Comparison of ENCODE assay signal across 8 cellular contexts in the genomic region with DNA sequence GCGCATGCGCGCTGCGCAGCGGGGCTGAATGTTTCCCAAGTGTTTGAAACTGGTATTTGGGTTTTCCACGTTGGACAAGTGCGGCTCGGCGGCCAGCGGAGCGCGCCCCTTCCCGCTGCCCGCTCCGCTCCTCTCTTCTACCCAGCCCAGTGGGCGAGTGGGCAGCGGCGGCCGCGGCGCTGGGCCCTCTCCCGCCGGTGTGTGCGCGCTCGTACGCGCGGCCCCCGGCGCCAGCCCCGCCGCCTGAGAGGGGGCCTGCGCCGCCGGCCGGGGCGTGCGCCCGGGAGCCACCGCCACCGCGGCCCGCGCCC. TPM values are rescaled to one million over a fixed set of nuclear protein-coding genes. Genes with fewer than 3 reads are reported as not detected.
DNase-seq lines count a peak whose midpoint lies in the region; ATAC-seq, FAIRE-seq and TF ChIP-seq lines count a peak whose summit lies in the region.

A gene with protein sequence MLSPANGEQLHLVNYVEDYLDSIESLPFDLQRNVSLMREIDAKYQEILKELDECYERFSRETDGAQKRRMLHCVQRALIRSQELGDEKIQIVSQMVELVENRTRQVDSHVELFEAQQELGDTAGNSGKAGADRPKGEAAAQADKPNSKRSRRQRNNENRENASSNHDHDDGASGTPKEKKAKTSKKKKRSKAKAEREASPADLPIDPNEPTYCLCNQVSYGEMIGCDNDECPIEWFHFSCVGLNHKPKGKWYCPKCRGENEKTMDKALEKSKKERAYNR (plus strand): TSS at position 59 of the 311 bp plus-strand sequence. CDS start 450 bp downstream, outside the sequence.

- no peak for TF ChIP-seq CTCF in GM12878 (IDR thresholded peaks at IDR 0.05 in 2 of 3, conservative IDR thresholded peaks at IDR 0.05 in 1 of 3; ENCODE audit: control insufficient read depth in 2 of 3, extremely low read depth in 1 of 3, insufficient read depth in 1 of 3, low read depth in 3 of 3, low read length in 3 of 3)
- TF ChIP-seq CTCF in upper lobe of left lung (IDR thresholded peaks at IDR 0.05) = no peak

- H3K27ac Mint-ChIP-seq in activated naive CD4-positive, alpha-beta T cell treated with anti-CD3 and anti-CD28 coated beads, Interleukin-2, amount 50 U/mL, for 24 hours = peak within 1 kb of the TSS; percentile 98

- no TSS peak for BruUV-seq in GM12878 (replicated peaks; lab: Mats Ljungman, UMichigan)

- H3K9me3 Mint-ChIP-seq in activated naive CD4-positive, alpha-beta T cell treated with anti-CD3 and anti-CD28 coated beads, Interleukin-2, amount 50 U/mL, for 24 hours = no peaks in the 10 kb centered on the region

- no peak for DNase-seq in activated naive CD4-positive, alpha-beta T cell treated with anti-CD3 and anti-CD28 coated beads, Interleukin-2, amount 50 U/mL, for 16 hours
- DNase-seq in GM12878 (ENCODE audit: low read depth, low spot score) = no peak
- no peak for DNase-seq in lung microvascular endothelial cell (ENCODE audit: low read depth in 2 of 2)
- no peak for DNase-seq in upper lobe of left lung
- DNase-seq in NK-92 (lab: John Stamatoyannopoulos, UW; ENCODE audit: unreplicated experiment) = no peak

- FAIRE-seq in GM12878 (lab: Jason Lieb, UNC) = no peak

- H3K27me3 ChIP-seq in GM12878 (replicated peaks in 1 of 2; ENCODE audit: control insufficient read depth in 2 of 2, insufficient read depth in 2 of 2, low read length in 1 of 2) (no peaks in the 10 kb centered on the region), upper lobe of left lung (no peaks in the 10 kb centered on the region)

- intact Hi-C loops in GM12878 (cut with micrococcal nuclease; ENCODE audit: unreplicated experiment) = loop anchor here (2.0 to 10.0 kb wide), 5 partner anchors 121 to 589 kb away; a partner anchor contains a TSS

- H3K4me3 Mint-ChIP-seq in activated naive CD4-positive, alpha-beta T cell treated with anti-CD3 and anti-CD28 coated beads, Interleukin-2, amount 50 U/mL, for 24 hours = peak within 1 kb of the TSS; percentile 100

- H3K9ac ChIP-seq in GM12878 (ENCODE audit: control insufficient read depth, insufficient read depth, low read length) = peak within 1 kb of the TSS; percentile 95

- RAD21 ChIA-PET in GM12878 (lab: Charles Lee; ENCODE audit: unreplicated experiment) = no interaction called here

- H3K36me3 ChIP-seq in GM12878 (ENCODE audit: control insufficient read depth in 2 of 2, insufficient read depth in 2 of 2, low read length in 1 of 2) (no peaks in the 10 kb centered on the region), upper lobe of left lung (no peaks in the 10 kb centered on the region)

- no peak for TF ChIP-seq EP300 in GM12878 (IDR thresholded peaks at IDR 0.05; ENCODE audit: borderline replicate concordance in 1 of 2, control insufficient read depth in 1 of 2, low read depth in 2 of 2, low read length in 2 of 2)
- no peak for TF ChIP-seq EP300 in upper lobe of left lung (IDR thresholded peaks at IDR 0.05)

- peaks cover 29% of the 10 kb centered on the region for H3K4me1 Mint-ChIP-seq in activated naive CD4-positive, alpha-beta T cell treated with anti-CD3 and anti-CD28 coated beads, Interleukin-2, amount 50 U/mL, for 24 hours

- H3K27me3 Mint-ChIP-seq in activated naive CD4-positive, alpha-beta T cell treated with anti-CD3 and anti-CD28 coated beads, Interleukin-2, amount 50 U/mL, for 24 hours = no peaks in the 10 kb centered on the region

- H3K4me1 ChIP-seq in GM12878 (ENCODE audit: control insufficient read depth, insufficient read depth, low read length) (peaks cover 5% of the 10 kb centered on the region), upper lobe of left lung (peaks cover 21 to 30% (median 28%) of the 10 kb centered on the region in 4 donors)

- CTCF ChIA-PET in GM12878 (lab: Yijun Ruan, JAX) = no interaction called here

- H3K27ac ChIP-seq in GM12878 (ENCODE audit: control insufficient read depth, insufficient read depth) = peak within 1 kb of the TSS; percentile 91
- H3K27ac ChIP-seq in upper lobe of left lung = peak within 1 kb of the TSS; percentile 98 to 100 (median 99)

- H2AFZ ChIP-seq in GM12878 (ENCODE audit: control insufficient read depth, low read depth, low read length) = peak within 1 kb of the TSS; percentile 88

- ATAC-seq in GM12878 (no peak), upper lobe of left lung (ENCODE audit: low FRiP score in 2 of 2) (no peak), GM19467 (IDR thresholded peaks at IDR 0.05; ENCODE audit: unreplicated experiment) (no peak)
- ATAC-seq in activated CD4-positive, CD25-positive, alpha-beta regulatory T cell treated with anti-CD3 and anti-CD28 coated beads, Interleukin-2, amount 50 U/mL, for 24 hours = no peak

- in situ Hi-C loops in GM12878 (cut with MboI) = no loop called here

- H3K4me3 ChIP-seq in GM12878 = peak within 1 kb of the TSS; percentile 95
- H3K4me3 ChIP-seq in upper lobe of left lung = peak within 1 kb of the TSS; percentile 76 to 94 (median 82)

- no peaks in the 10 kb centered on the region for H3K36me3 Mint-ChIP-seq in activated naive CD4-positive, alpha-beta T cell treated with anti-CD3 and anti-CD28 coated beads, Interleukin-2, amount 50 U/mL, for 24 hours

- POLR2A ChIA-PET in GM12878 (lab: Charles Lee) = interaction anchor here (0.6 kb wide), 1 partner anchor 28 kb away, joined by 3 read pairs; no protein-coding TSS in a partner anchor

- H3K4me2 ChIP-seq in GM12878 (ENCODE audit: control insufficient read depth, insufficient read depth) = peak within 1 kb of the TSS; percentile 94

- H4K20me1 ChIP-seq in GM12878 (ENCODE audit: control insufficient read depth, insufficient read depth) = no peaks in the 10 kb centered on the region; the same call in 1 of the 2 replicates

- H3K9me3 ChIP-seq in GM12878 (replicated peaks; ENCODE audit: control insufficient read depth, insufficient read depth, low read length) (no peaks in the 10 kb centered on the region), upper lobe of left lung (no peaks in the 10 kb centered on the region)

- WGBS in GM12878 (ENCODE audit: insufficient coverage, insufficient replicate concordance, low lambda C conversion rate, missing lambda C conversion rate) = 0% methylated on average over 18 of the region's 45 CpGs
- 0% methylated on average over 14 of the region's 45 CpGs; no CpG with 5 or more reads in 1 of the 2 donors for WGBS in upper lobe of left lung, 2 donors

- H3K79me2 ChIP-seq in GM12878 (ENCODE audit: control insufficient read depth, insufficient read depth, low read length) = peaks cover 41% of the 10 kb centered on the region

- SMC1A ChIA-PET in GM12878 (lab: Charles Lee; ENCODE audit: uncharacterized antibody, unreplicated experiment) = interaction anchor here (1.0 kb wide), 1 partner anchor 69 kb away, joined by 3 read pairs; no protein-coding TSS in a partner anchor

- no peak for TF ChIP-seq POLR2A in GM12878 (IDR thresholded peaks at IDR 0.05; ENCODE audit: low read depth, low read length)
- TF ChIP-seq POLR2A in upper lobe of left lung (IDR thresholded peaks at IDR 0.05) = no peak

- TF ChIP-seq RAD21 in GM12878 (IDR thresholded peaks at IDR 0.05; ENCODE audit: insufficient read depth, low read depth, low read length) = no peak

TF ChIP-seq in GM12878, 131 proteins besides CTCF, POLR2A, EP300 and RAD21:
- no peak for TF ChIP-seq SMC3 (IDR thresholded peaks at IDR 0.05; ENCODE audit: borderline replicate concordance, low read length)
- no peak for TF ChIP-seq NR2C2 (IDR thresholded peaks at IDR 0.05; ENCODE audit: borderline replicate concordance, control insufficient read depth, insufficient read length, low read depth)
- peak; percentile 9; the same call in 1 of the 2 replicates for TF ChIP-seq NR2C1 (IDR thresholded peaks at IDR 0.05)
- TF ChIP-seq ZSCAN29 (IDR thresholded peaks at IDR 0.05) = 0 out of 2 replicates have a peak, but pooled peaks have one; percentile 46
- no peak for TF ChIP-seq BMI1 (IDR thresholded peaks at IDR 0.05; ENCODE audit: borderline replicate concordance)
- TF ChIP-seq NRF1 (conservative IDR thresholded peaks at IDR 0.05; ENCODE audit: low read depth, low read length) = peak; percentile 45; the same call in 1 of the 2 replicates
- TF ChIP-seq IKZF1 (conservative IDR thresholded peaks at IDR 0.05) = 0 out of 2 replicates have a peak, but pooled peaks have one; percentile 22
- no peak for TF ChIP-seq PAX5 (IDR thresholded peaks at IDR 0.05; ENCODE audit: borderline replicate concordance, low read depth, low read length)
- TF ChIP-seq POLR2AphosphoS5 (IDR thresholded peaks at IDR 0.05; ENCODE audit: low read length) = no peak

RNA-seq across cellular contexts. Expression of the gene that starts here (rescaled TPM):
- total RNA-seq in GM12878 (2013; cell fraction: nucleolus; rRNA removed) = 13.0 and 15.9 TPM in 2 replicates
- 14.7 and 15.3 TPM in 2 replicates for total RNA-seq in GM12878 (2014; rRNA removed)
- total RNA-seq in GM12878 (2014; rRNA removed; fragmentation: Illumina TruSeq; extraction: Trizol) = 7.6 and 8.9 TPM in 2 replicates
- 15.8 and 18.2 TPM in 2 replicates for total RNA-seq in GM12878 (2021)
- 4.8 TPM for polyA plus RNA-seq in GM12878 (2011; ENCODE audit: low read depth)
- polyA plus RNA-seq in GM12878 (2011; rRNA removed) = 11.9 and 16.7 TPM in 2 replicates
- 20.7 and 36.0 TPM in 2 replicates for polyA plus RNA-seq in GM12878 (2011; cell fraction: cytosol; rRNA removed)
- polyA plus RNA-seq in GM12878 (2011; cell fraction: nucleus; rRNA removed) = 22.1 and 30.6 TPM in 2 replicates
- polyA plus RNA-seq in GM12878 (2012) = 18.4 and 22.4 TPM in 2 replicates
- polyA plus RNA-seq in GM12878 (2014; fragmentation: Illumina TruSeq; extraction: Trizol) = 5.4 and 10.0 TPM in 2 replicates
- polyA plus RNA-seq in GM12878 (2014; fragmentation: Nextera tagmentation; extraction: Ambion mirVana) = 1 to 10 TPM; 1.3 to 3.0 TPM
- polyA plus RNA-seq in GM12878 (2014; rRNA removed) = 20.4 and 21.6 TPM in 2 replicates
- 10 to 100 TPM; 11.4 to 15.5 TPM for polyA plus RNA-seq in GM12878 (2016; fragmentation: Nextera tagmentation; extraction: Ambion mirVana)
- 8.8 and 19.7 TPM in 2 replicates for polyA minus RNA-seq in GM12878 (2011; rRNA and poly(A)+ RNA removed)
- polyA minus RNA-seq in GM12878 (2011; cell fraction: cytosol; rRNA and poly(A)+ RNA removed) = 11.6 and 12.2 TPM in 2 replicates
- polyA minus RNA-seq in GM12878 (2011; cell fraction: nucleus; rRNA and poly(A)+ RNA removed) = 6.6 and 16.3 TPM in 2 replicates
- 8.5 and 13.5 TPM in 2 replicates for total RNA-seq in lung microvascular endothelial cell
- 10 to 100 TPM; 11.8 to 31.4 (median 17.9) TPM for total RNA-seq in upper lobe of left lung
